ENCODE assay signal across 8 cellular contexts in genomic region chr19:48271531-48272151, GRCh38. TPM values are rescaled to one million over a fixed set of nuclear protein-coding genes. Genes with fewer than 3 reads are reported as not detected.
A peak's percentile ranks its signal among the peaks of the same experiment; 100 is the strongest.
DNase-seq lines count a peak whose midpoint lies in the region; ATAC-seq and TF ChIP-seq lines count a peak whose summit lies in the region.

No MANE protein-coding gene starts in this region.

- no peak overlapping the region for H3K27ac Mint-ChIP-seq in CD4-positive, alpha-beta T cell
- peak overlapping the region; percentile 99 for H3K27ac Mint-ChIP-seq in GM23338
- no peak overlapping the region for H3K27ac Mint-ChIP-seq in effector memory CD8-positive, alpha-beta T cell

- TF ChIP-seq EP300 in transverse colon (IDR thresholded peaks at IDR 0.05; ENCODE audit: low read depth), result no peak

- H3K36me3 ChIP-seq in GM23338 (ENCODE audit: insufficient read depth), result no peaks in the 10 kb centered on the region
- no peaks in the 10 kb centered on the region for H3K36me3 ChIP-seq in SJSA1
- H3K36me3 ChIP-seq in transverse colon, result no peaks in the 10 kb centered on the region

- no peaks in the 10 kb centered on the region for H3K27me3 ChIP-seq in CD4-positive, alpha-beta T cell (ENCODE audit: control insufficient read depth, insufficient read depth, low read length)
- H3K27me3 ChIP-seq in GM23338 (ENCODE audit: insufficient read depth) (no peaks in the 10 kb centered on the region), SJSA1 (replicated peaks) (no peaks in the 10 kb centered on the region), transverse colon (peaks cover 44% of the 10 kb centered on the region)

- H3K79me2 ChIP-seq in GM23338 (replicated peaks; ENCODE audit: insufficient read depth), result peaks cover 30% of the 10 kb centered on the region

- peaks cover 8% of the 10 kb centered on the region; the same call in 1 of the 2 replicates for H3F3A ChIP-seq in GM23338 (replicated peaks; ENCODE audit: low read depth)

- peaks cover 20% of the 10 kb centered on the region for H3K4me1 Mint-ChIP-seq in CD4-positive, alpha-beta T cell (ENCODE audit: low read depth)
- peaks cover 20% of the 10 kb centered on the region for H3K4me1 Mint-ChIP-seq in GM23338
- peaks cover 14 to 18% of the 10 kb centered on the region in 2 donors for H3K4me1 Mint-ChIP-seq in effector memory CD8-positive, alpha-beta T cell (ENCODE audit: low read depth in 2 of 2)

- H3K27me3 Mint-ChIP-seq in CD4-positive, alpha-beta T cell, result peaks cover 31% of the 10 kb centered on the region
- peaks cover 29% of the 10 kb centered on the region for H3K27me3 Mint-ChIP-seq in GM23338 (ENCODE audit: insufficient read depth, low read depth, poor library complexity)
- peaks cover 10 to 38% of the 10 kb centered on the region in 2 donors for H3K27me3 Mint-ChIP-seq in effector memory CD8-positive, alpha-beta T cell

- intact Hi-C loops in CD4-positive, alpha-beta T cell (cut with DNase I, micrococcal nuclease), result no loop called here
- intact Hi-C loops in transverse colon (cut with DNase I; ENCODE audit: low total_unique reads), result no loop called here

- H4K20me1 ChIP-seq in GM23338 (replicated peaks; ENCODE audit: insufficient read depth), result no peaks in the 10 kb centered on the region

- CTCF ChIA-PET in CD4-positive, alpha-beta T cell (lab: Charles Lee), result interaction anchor here (0.6 to 1.2 kb wide), 2 partner anchors 16 to 89 kb away, joined by 3 to 4 read pairs; partner anchors contain the start of gene CARD8

- 8% methylated on average over 37 of the region's 40 CpGs; no CpG with 5 or more reads in 1 of the 2 donors for WGBS in transverse colon (ENCODE audit: low coverage in 1 of 2), 2 donors

- peak overlapping the region; percentile 92 for H3K4me3 ChIP-seq in GM23338
- peak overlapping the region; percentile 25 for H3K4me3 ChIP-seq in SJSA1
- H3K4me3 ChIP-seq in transverse colon, result peak overlapping the region in 3 of 4 donors; percentile 20 to 53 (median 41)

- H3K36me3 Mint-ChIP-seq in CD4-positive, alpha-beta T cell (ENCODE audit: low read depth), result no peaks in the 10 kb centered on the region
- peaks cover 20% of the 10 kb centered on the region for H3K36me3 Mint-ChIP-seq in GM23338 (ENCODE audit: low read depth)
- H3K36me3 Mint-ChIP-seq in effector memory CD8-positive, alpha-beta T cell (ENCODE audit: insufficient read depth), result peaks cover 3% of the 10 kb centered on the region

- H3K9me3 Mint-ChIP-seq in CD4-positive, alpha-beta T cell, result no peaks in the 10 kb centered on the region
- H3K9me3 Mint-ChIP-seq in GM23338, result no peaks in the 10 kb centered on the region
- no peaks in the 10 kb centered on the region for H3K9me3 Mint-ChIP-seq in effector memory CD8-positive, alpha-beta T cell

- H3K4me1 ChIP-seq in GM23338 (ENCODE audit: insufficient read depth) (peaks cover 26% of the 10 kb centered on the region), SJSA1 (replicated peaks) (no peaks in the 10 kb centered on the region), transverse colon (peaks cover 8 to 15% (median 11%) of the 10 kb centered on the region in 4 donors)

- no peak for TF ChIP-seq POLR2A in transverse colon (IDR thresholded peaks at IDR 0.05)

- peak overlapping the region; percentile 63 for H3K4me3 Mint-ChIP-seq in CD4-positive, alpha-beta T cell
- peak overlapping the region; percentile 99 for H3K4me3 Mint-ChIP-seq in GM23338
- peak overlapping the region; percentile 80 to 87 for H3K4me3 Mint-ChIP-seq in effector memory CD8-positive, alpha-beta T cell

- no peak for ATAC-seq in CD4-positive, alpha-beta T cell (ENCODE audit: poor library complexity)
- ATAC-seq in GM23338 (peak; percentile 77), HG03520 (IDR thresholded peaks at IDR 0.05; ENCODE audit: unreplicated experiment) (no peak)
- peak; percentile 56 for ATAC-seq in effector memory CD8-positive, alpha-beta T cell (replicated peaks)

- peak overlapping the region; percentile 92; the same call in 1 of the 2 replicates for H2AFZ ChIP-seq in GM23338

- DNase-seq in CD4-positive, alpha-beta T cell, result no peak
- DNase-seq in GM23338 (ENCODE audit: low spot score) (peak; percentile 88), SJSA1 (ENCODE audit: low read depth in 1 of 2, low spot score in 2 of 2) (peak in 1 of 2 experiments; percentile 16), medulla oblongata (ENCODE audit: extremely low spot score) (peak; percentile 39), transverse colon (peak; percentile 27), dedifferentiated amniotic fluid mesenchymal stem cell (ENCODE audit: extremely low spot score) (no peak)
- no peak for DNase-seq in effector memory CD8-positive, alpha-beta T cell

- in situ Hi-C loops in transverse colon (cut with MboI; ENCODE audit: low pct_ligation_motif_present in 1 of 4, low pct_unique_long_range_greater_than_20kb in 1 of 4, low sequenced_read_pairs in 3 of 4), result loop anchor here in 1 of 4 donors (25.0 kb wide), 1 partner anchor 316 kb away; no protein-coding TSS in a partner anchor

- no peaks in the 10 kb centered on the region for H3K9me3 ChIP-seq in CD4-positive, alpha-beta T cell (ENCODE audit: control insufficient read depth, low read length)
- H3K9me3 ChIP-seq in SJSA1 (replicated peaks) (peaks cover 4% of the 10 kb centered on the region; the same call in 1 of the 2 replicates), transverse colon (no peaks in the 10 kb centered on the region)

- H3K9me2 ChIP-seq in GM23338 (ENCODE audit: insufficient read depth), result no peaks in the 10 kb centered on the region

- peak overlapping the region; percentile 93 for H3K4me2 ChIP-seq in GM23338

- POLR2A ChIA-PET in CD4-positive, alpha-beta T cell (lab: Charles Lee), result interaction anchor here (1.0 to 1.3 kb wide), 2 partner anchors 62 to 161 kb away, joined by 3 to 4 read pairs; partner anchors contain the start of gene PLA2G4C

- H3K27ac ChIP-seq in CD4-positive, alpha-beta T cell (ENCODE audit: low read depth, low read length), result no peak overlapping the region
- H3K27ac ChIP-seq in GM23338 (ENCODE audit: low read depth), result peak overlapping the region; percentile 98
- H3K27ac ChIP-seq in SJSA1, result no peak overlapping the region
- peak overlapping the region in 3 of 4 donors; percentile 7 to 21 (median 10) for H3K27ac ChIP-seq in transverse colon

- no peak for TF ChIP-seq CTCF in CD4-positive, alpha-beta T cell (IDR thresholded peaks at IDR 0.05)
- TF ChIP-seq CTCF in GM23338 (conservative IDR thresholded peaks at IDR 0.05; ENCODE audit: low read depth in 2 of 2), result no peak
- TF ChIP-seq CTCF in transverse colon (IDR thresholded peaks at IDR 0.05), result no peak

TF ChIP-seq in GM23338, 12 proteins besides CTCF, POLR2A, EP300 and RAD21 (continues in another document):
- TF ChIP-seq, protein P1, sequence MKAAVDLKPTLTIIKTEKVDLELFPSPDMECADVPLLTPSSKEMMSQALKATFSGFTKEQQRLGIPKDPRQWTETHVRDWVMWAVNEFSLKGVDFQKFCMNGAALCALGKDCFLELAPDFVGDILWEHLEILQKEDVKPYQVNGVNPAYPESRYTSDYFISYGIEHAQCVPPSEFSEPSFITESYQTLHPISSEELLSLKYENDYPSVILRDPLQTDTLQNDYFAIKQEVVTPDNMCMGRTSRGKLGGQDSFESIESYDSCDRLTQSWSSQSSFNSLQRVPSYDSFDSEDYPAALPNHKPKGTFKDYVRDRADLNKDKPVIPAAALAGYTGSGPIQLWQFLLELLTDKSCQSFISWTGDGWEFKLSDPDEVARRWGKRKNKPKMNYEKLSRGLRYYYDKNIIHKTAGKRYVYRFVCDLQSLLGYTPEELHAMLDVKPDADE (IDR thresholded peaks at IDR 0.05), result no peak
- TF ChIP-seq STAT1 (IDR thresholded peaks at IDR 0.05; ENCODE audit: unreplicated experiment), result no peak

RNA-seq across cellular contexts. Expression of gene ZNF114, which starts 1.8 kb away (rescaled TPM):
- total RNA-seq in CD4-positive, alpha-beta T cell, result not detected
- total RNA-seq in GM23338 (2014; rRNA removed; shearing (Covaris generic)), result 6.9 and 11.1 TPM in 2 replicates
- polyA plus RNA-seq in GM23338 (2016; fragmentation: Nextera tagmentation; extraction: Ambion mirVana), result 9.2 and 12.2 TPM in 2 replicates
- total RNA-seq in SJSA1 (2014; rRNA removed; shearing (Covaris generic)), result 0.16 TPM in 1 of 2 replicates, not detected in the other
- total RNA-seq in transverse colon, result not detected

RNA-seq across cellular contexts. Expression of gene CARD8, which starts 15.9 kb away (rescaled TPM):
- total RNA-seq in CD4-positive, alpha-beta T cell, result 10 to 100 TPM; 71.1 to 73.1 TPM
- 17.1 and 30.6 TPM in 2 replicates for total RNA-seq in GM23338 (2014; rRNA removed; shearing (Covaris generic))
- 16.6 and 21.9 TPM in 2 replicates for polyA plus RNA-seq in GM23338 (2016; fragmentation: Nextera tagmentation; extraction: Ambion mirVana)
- 24.6 and 25.5 TPM in 2 replicates for total RNA-seq in SJSA1 (2014; rRNA removed; shearing (Covaris generic))
- total RNA-seq in transverse colon, result 10 to 100 TPM; 13.1 to 48.4 (median 29.4) TPM

RNA-seq across cellular contexts. Expression of gene EMP3, which starts 53.7 kb away (rescaled TPM):
- 100 to 1,000 TPM; 185 to 201 TPM for total RNA-seq in CD4-positive, alpha-beta T cell
- 6.0 and 7.9 TPM in 2 replicates for total RNA-seq in GM23338 (2014; rRNA removed; shearing (Covaris generic))
- 25.1 and 27.9 TPM in 2 replicates for polyA plus RNA-seq in GM23338 (2016; fragmentation: Nextera tagmentation; extraction: Ambion mirVana)
- 43.8 and 62.2 TPM in 2 replicates for total RNA-seq in SJSA1 (2014; rRNA removed; shearing (Covaris generic))
- 10 to 100 TPM in 3 of 4 donors, 1 to 10 TPM in 1; 5.2 to 14.3 (median 12.0) TPM for total RNA-seq in transverse colon

Comparison
In these comparisons a context has a peak if more than half of its experiments do, and no peak if none do; other contexts are left out.
1. ATAC-seq: peak in GM23338 (single experiment) and effector memory CD8-positive, alpha-beta T cell (single experiment); none in CD4-positive, alpha-beta T cell (single experiment) and HG03520 (single experiment).
2. DNase-seq: peak in GM23338 (single experiment), medulla oblongata (single experiment) and transverse colon (single experiment); none in CD4-positive, alpha-beta T cell (0 of 10), effector memory CD8-positive, alpha-beta T cell (0 of 3) and dedifferentiated amniotic fluid mesenchymal stem cell (single experiment).
3. H3K27ac ChIP-seq: peak in GM23338 (single experiment) and transverse colon (3 of 4); none in CD4-positive, alpha-beta T cell (single experiment) and SJSA1 (single experiment).
4. H3K4me3 ChIP-seq: peak in every context shown above with its lines; median percentile 92 in GM23338; 41 in transverse colon; 25 in SJSA1.
5. Peak in every context shown above with its lines, with median percentiles within 50 percentile points of each other: H3K4me3 Mint-ChIP-seq.